In the genomic region with DNA sequence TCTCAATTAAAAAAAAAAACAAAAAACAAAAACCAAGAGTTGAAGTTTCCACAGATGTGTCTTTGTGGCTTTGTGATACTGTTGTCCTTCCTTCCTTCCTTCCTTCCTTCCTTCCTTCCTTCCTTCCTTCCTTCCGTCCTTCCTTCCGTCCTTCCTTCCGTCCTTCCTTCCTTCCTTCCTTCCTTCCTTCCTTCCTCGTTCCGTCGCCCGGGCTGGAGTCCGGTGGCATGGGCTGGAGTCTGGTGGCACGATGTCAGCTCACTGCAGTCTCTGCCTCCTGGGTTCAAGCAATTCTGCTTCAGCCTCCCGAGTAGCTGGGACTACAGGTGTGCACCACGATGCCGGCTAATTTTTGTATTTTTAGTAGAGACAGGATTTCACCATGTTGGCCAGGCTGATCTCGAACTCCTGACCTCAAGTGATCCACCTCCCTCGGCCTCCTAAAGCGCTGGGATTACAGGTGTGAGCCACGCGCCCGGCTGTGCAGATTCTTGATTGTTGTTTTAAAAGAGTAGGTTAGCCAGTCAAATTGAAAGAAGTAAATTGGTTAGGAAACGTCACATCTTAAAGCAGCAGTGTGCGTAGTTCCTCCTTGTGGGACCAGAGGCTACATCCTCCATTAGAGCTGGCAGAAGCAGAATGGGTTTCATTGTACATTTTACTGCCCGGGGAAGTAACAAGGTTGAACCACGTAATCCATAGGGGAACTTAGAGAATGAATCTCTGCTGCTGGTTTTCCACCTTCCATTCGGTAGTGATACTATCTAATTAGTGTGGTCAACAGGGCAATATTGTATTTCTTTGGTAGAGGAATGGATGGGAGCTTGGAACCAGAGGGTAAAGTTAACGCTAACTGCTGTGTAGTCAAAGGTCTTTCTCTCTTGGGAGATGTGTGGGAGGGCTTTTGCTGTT, we compare ENCODE assay signal across 9 cellular contexts. TPM values are rescaled to one million over a fixed set of nuclear protein-coding genes. Genes with fewer than 3 reads are reported as not detected.
A peak's percentile ranks its signal among the peaks of the same experiment; 100 is the strongest.
DNase-seq lines count a peak whose midpoint lies in the region; ATAC-seq and TF ChIP-seq lines count a peak whose summit lies in the region.
"Had no signal": no experiment of that assay in that cellular context is flagged by ENCODE, and none has a peak within 500 bp of the region (broad histone marks: within the 10 kb centered on the region; RNA-seq: fewer than 3 reads in every experiment).

No MANE protein-coding gene starts in this region.

- intact Hi-C loops in dorsolateral prefrontal cortex (cut with DNase I) = no loop called here

- H3K27me3 ChIP-seq in dorsolateral prefrontal cortex = no peaks in the 10 kb centered on the region

- ATAC-seq in GM18499 (IDR thresholded peaks at IDR 0.05; ENCODE audit: insufficient read depth, unreplicated experiment) = peak; percentile 87
- ATAC-seq in GM19467 (IDR thresholded peaks at IDR 0.05; ENCODE audit: unreplicated experiment) = peak; percentile 59
- ATAC-seq in HG03439 (IDR thresholded peaks at IDR 0.05; ENCODE audit: unreplicated experiment) = peak; percentile 88
- peak; percentile 12 for ATAC-seq in left lobe of liver

- H3K4me3 ChIP-seq in dorsolateral prefrontal cortex = no peak overlapping the region

- H3K27ac ChIP-seq in dorsolateral prefrontal cortex = peak overlapping the region in 5 of 59 donors; percentile 7 to 46 (median 20)

- no peak for TF ChIP-seq CTCF in dorsolateral prefrontal cortex (IDR thresholded peaks at IDR 0.05 in 54 of 56, conservative IDR thresholded peaks at IDR 0.05 in 2 of 56; ENCODE audit: low read depth in 1 of 56, partially characterized antibody in 56 of 56)

- no peak for DNase-seq in left lobe of liver (ENCODE audit: low spot score)
- DNase-seq in activated gamma-delta T cell (lab: John Stamatoyannopoulos, UW) = no peak
- no peak for DNase-seq in globus pallidus (ENCODE audit: low spot score)
- no peak for DNase-seq in dorsolateral prefrontal cortex
- no peak for DNase-seq in NCI-H2107 treated with DMSO at 0.1 percent for 48 hours (lab: John Stamatoyannopoulos, UW; ENCODE audit: unreplicated experiment)
- DNase-seq: HCEC 1CT had no signal

RNA-seq across cellular contexts. Expression of a gene that starts 20.6 kb away (rescaled TPM):
- total RNA-seq in left lobe of liver (26.3 TPM), dorsolateral prefrontal cortex (100 to 1,000 TPM; 103 to 250 (median 160) TPM)

Comparison
In these comparisons a context has a peak if more than half of its experiments do, and no peak if none do; other contexts are left out.
1. ATAC-seq: peak in every context shown above with its lines; median percentile 88 in HG03439; 87 in GM18499; 59 in GM19467; 12 in left lobe of liver.